Comparison of ENCODE assay signal across 21 cellular contexts in genomic region chr6:154380733-154381132, GRCh38.
"Had no signal": no experiment of that assay in that cellular context is flagged by ENCODE, and none has a peak within 500 bp of the region (broad histone marks: within the 10 kb centered on the region; RNA-seq: fewer than 3 reads in every experiment).

No MANE protein-coding gene starts in this region.

- H3K4me3 Mint-ChIP-seq: activated T-cell treated with anti-CD3 and anti-CD28 coated beads, Interleukin-2, amount 50 U/mL, for 24 hours; naive thymus-derived CD4-positive, alpha-beta T cell had no signal

- H3K36me3 Mint-ChIP-seq: naive thymus-derived CD4-positive, alpha-beta T cell had no signal

- H3K27ac Mint-ChIP-seq: activated naive CD4-positive, alpha-beta T cell treated with anti-CD3 and anti-CD28 coated beads, Interleukin-2, amount 50 U/mL, for 72 hours; activated T-cell treated with anti-CD3 and anti-CD28 coated beads, Interleukin-2, amount 50 U/mL, for 24 hours; naive thymus-derived CD4-positive, alpha-beta T cell had no signal

- H3K4me1 ChIP-seq: body of pancreas, gastrocnemius medialis, lower lobe of right lung, prostate gland, suprapubic skin had no signal

- DNase-seq: activated effector memory CD4-positive, alpha-beta T cell treated with Interleukin-2 at 50 U/mL for 16 hours; activated T-cell treated with anti-CD3 and anti-CD28 coated beads, Interleukin-2, amount 50 U/mL, for 24 hours; amniotic stem cell; body of pancreas; central memory CD4-positive, alpha-beta T cell; cortex of kidney; effector memory CD4-positive, alpha-beta T cell; gastrocnemius medialis; kidney; lower lobe of right lung; naive thymus-derived CD4-positive, alpha-beta T cell; nucleus accumbens; sigmoid colon; stimulated activated CD4-positive, alpha-beta T cell treated with anti-CD3 and anti-CD28 coated beads, Interleukin-4, amount 100 ng/mL, for 1 hour; stimulated activated CD8-positive, alpha-beta memory T cell treated with anti-CD3 and anti-CD28 coated beads, Interleukin-4, amount 100 ng/mL, for 48 hours; stimulated activated naive CD8-positive, alpha-beta T cell treated with anti-CD3 and anti-CD28 coated beads, Interleukin-15, Interleukin-2, amounts not matched to agents 100 U/mL and 50 U/mL, for 24 hours had no signal

- H3K9me3 ChIP-seq: body of pancreas, gastrocnemius medialis, lower lobe of right lung, prostate gland, sigmoid colon, suprapubic skin had no signal

- H3K27ac ChIP-seq: body of pancreas, epithelial cell of prostate, gastrocnemius medialis, lower lobe of right lung, prostate gland, sigmoid colon, suprapubic skin had no signal

- H3K27me3 ChIP-seq: body of pancreas, gastrocnemius medialis, sigmoid colon, suprapubic skin had no signal

- H3K4me3 ChIP-seq: body of pancreas, gastrocnemius medialis, lower lobe of right lung, prostate gland, sigmoid colon, suprapubic skin had no signal

- H3K36me3 ChIP-seq: gastrocnemius medialis, lower lobe of right lung, prostate gland, sigmoid colon, suprapubic skin had no signal

- ATAC-seq: activated CD4-positive, CD25-positive, alpha-beta regulatory T cell treated with anti-CD3 and anti-CD28 coated beads, Interleukin-2, amount 50 U/mL, for 24 hours; activated naive CD4-positive, alpha-beta T cell treated with anti-CD3 and anti-CD28 coated beads, Interleukin-2, amount 50 U/mL, for 72 hours; body of pancreas; gastrocnemius medialis; naive thymus-derived CD4-positive, alpha-beta T cell; stimulated activated naive CD8-positive, alpha-beta T cell treated with anti-CD3 and anti-CD28 coated beads, Interleukin-15, Interleukin-2, amounts not matched to agents 100 U/mL and 50 U/mL, for 24 hours had no signal
